Comparison of ENCODE assay signal across 1 cellular context in genomic region chr16:28935924-28936783, GRCh38.
TF ChIP-seq lines count a peak whose summit lies in the region.

No MANE protein-coding gene starts in this region.

TF ChIP-seq in K562, 482 proteins besides CTCF, POLR2A, EP300 and RAD21 (continued from another document and continues in another):
- TF ChIP-seq ZBTB11 (CRISPR knock-in tag; IDR thresholded peaks at IDR 0.05): no peak; a peak in 1 of 6 replicates
- peak; percentile 21; the same call in 1 of the 2 replicates for TF ChIP-seq JUN (IDR thresholded peaks at IDR 0.05; ENCODE audit: borderline replicate concordance, low read depth, low read length)
- 0 out of 2 replicates have a peak, but pooled peaks have one; percentile 62 for TF ChIP-seq JUN (CRISPR knock-in tag; IDR thresholded peaks at IDR 0.05; ENCODE audit: borderline replicate concordance)
- no peak for TF ChIP-seq PTRF (tag; IDR thresholded peaks at IDR 0.05)
- peak; percentile 59 for TF ChIP-seq ETV5 (CRISPR knock-in tag; IDR thresholded peaks at IDR 0.05; ENCODE audit: low read depth)
- no peak for TF ChIP-seq UBTF (IDR thresholded peaks at IDR 0.05; ENCODE audit: borderline replicate concordance in 1 of 2, low read depth in 2 of 2, low read length in 2 of 2)
- TF ChIP-seq CXXC5 (CRISPR knock-in tag; IDR thresholded peaks at IDR 0.05): peak; percentile 51
- TF ChIP-seq CHD1 (IDR thresholded peaks at IDR 0.05; ENCODE audit: low read length): no peak
- TF ChIP-seq NKRF (IDR thresholded peaks at IDR 0.05; ENCODE audit: borderline replicate concordance): peak; percentile 82; the same call in 1 of the 2 replicates
- TF ChIP-seq PHF8 (IDR thresholded peaks at IDR 0.05; ENCODE audit: borderline replicate concordance, low read length): peak; percentile 64; the same call in 1 of the 2 replicates
- peak; percentile 79 for TF ChIP-seq ZFX (CRISPR knock-in tag; IDR thresholded peaks at IDR 0.05)
- peak; percentile 80 for TF ChIP-seq HMGN3 (IDR thresholded peaks at IDR 0.05; ENCODE audit: borderline replicate concordance, extremely low read depth, insufficient read length, low read depth, low read length)
- TF ChIP-seq ZNF224 (CRISPR knock-in tag; IDR thresholded peaks at IDR 0.05): no peak
- TF ChIP-seq E2F6 (IDR thresholded peaks at IDR 0.05; ENCODE audit: borderline replicate concordance in 1 of 2, extremely low read depth in 1 of 2, insufficient read depth in 1 of 2, insufficient read length in 1 of 2, low read depth in 1 of 2, low read length in 1 of 2, poor library complexity in 1 of 2, severe bottlenecking in 1 of 2): peak; percentile 85 to 94
- peak; percentile 89 for TF ChIP-seq E2F8 (IDR thresholded peaks at IDR 0.05; ENCODE audit: low read depth, partially characterized antibody)
- 0 out of 2 replicates have a peak, but pooled peaks have one; percentile 34 for TF ChIP-seq ARID1B (IDR thresholded peaks at IDR 0.05)
- TF ChIP-seq POLR2G (IDR thresholded peaks at IDR 0.05; ENCODE audit: low read depth, low read length): peak; percentile 64
- TF ChIP-seq LARP7 (IDR thresholded peaks at IDR 0.05): 0 out of 2 replicates have a peak, but pooled peaks have one; percentile 28
- peak in 1 of 2 experiments; percentile 68; a peak in 1 of 4 replicates for TF ChIP-seq SIN3A (IDR thresholded peaks at IDR 0.05; ENCODE audit: borderline replicate concordance in 2 of 2, control insufficient read depth in 1 of 2, low read depth in 2 of 2, low read length in 2 of 2)
- TF ChIP-seq YY1 (IDR thresholded peaks at IDR 0.05; ENCODE audit: borderline replicate concordance in 1 of 3, control insufficient read depth in 1 of 3, extremely low read depth in 1 of 3, insufficient read depth in 3 of 3, insufficient read length in 1 of 3, insufficient replicate concordance in 2 of 3, low read depth in 1 of 3, low read length in 2 of 3): peak in 1 of 3 experiments; percentile 66
- TF ChIP-seq HDGF (IDR thresholded peaks at IDR 0.05): peak; percentile 57; the same call in 1 of the 2 replicates
- peak; percentile 73 to 76 for TF ChIP-seq NRF1 (conservative IDR thresholded peaks at IDR 0.05 in 1 of 2, IDR thresholded peaks at IDR 0.05 in 1 of 2)
- TF ChIP-seq PHF20 (IDR thresholded peaks at IDR 0.05; ENCODE audit: partially characterized antibody): no peak
- peak in 1 of 2 experiments; percentile 70; a peak in 2 of 4 replicates for TF ChIP-seq HDAC1 (IDR thresholded peaks at IDR 0.05)
- no peak for TF ChIP-seq MTA1 (IDR thresholded peaks at IDR 0.05; ENCODE audit: borderline replicate concordance)
- peak; percentile 94 for TF ChIP-seq SPI1 (IDR thresholded peaks at IDR 0.05; ENCODE audit: borderline replicate concordance, low read depth, low read length)
- no peak for TF ChIP-seq ZNF76 (CRISPR knock-in tag; IDR thresholded peaks at IDR 0.05; ENCODE audit: borderline replicate concordance)
- peak; percentile 74 for TF ChIP-seq ATF7 (IDR thresholded peaks at IDR 0.05)
- no peak for TF ChIP-seq ZNF75A (CRISPR knock-in tag; IDR thresholded peaks at IDR 0.05)
- TF ChIP-seq ZNF707 (CRISPR knock-in tag; conservative IDR thresholded peaks at IDR 0.05): no peak
- no peak for TF ChIP-seq ZNF785 (CRISPR knock-in tag; IDR thresholded peaks at IDR 0.05)
- no peak for TF ChIP-seq PTBP1 (IDR thresholded peaks at IDR 0.05; ENCODE audit: low read depth, low read length)
- TF ChIP-seq TOE1 (IDR thresholded peaks at IDR 0.05; ENCODE audit: borderline replicate concordance): 0 out of 2 replicates have a peak, but pooled peaks have one; percentile 25
- no peak for TF ChIP-seq TOE1 (CRISPR knock-in tag; IDR thresholded peaks at IDR 0.05; ENCODE audit: borderline replicate concordance, low read depth)
- peak; percentile 34; the same call in 1 of the 2 replicates for TF ChIP-seq CREM (IDR thresholded peaks at IDR 0.05; ENCODE audit: low read depth)
- TF ChIP-seq, protein P1, sequence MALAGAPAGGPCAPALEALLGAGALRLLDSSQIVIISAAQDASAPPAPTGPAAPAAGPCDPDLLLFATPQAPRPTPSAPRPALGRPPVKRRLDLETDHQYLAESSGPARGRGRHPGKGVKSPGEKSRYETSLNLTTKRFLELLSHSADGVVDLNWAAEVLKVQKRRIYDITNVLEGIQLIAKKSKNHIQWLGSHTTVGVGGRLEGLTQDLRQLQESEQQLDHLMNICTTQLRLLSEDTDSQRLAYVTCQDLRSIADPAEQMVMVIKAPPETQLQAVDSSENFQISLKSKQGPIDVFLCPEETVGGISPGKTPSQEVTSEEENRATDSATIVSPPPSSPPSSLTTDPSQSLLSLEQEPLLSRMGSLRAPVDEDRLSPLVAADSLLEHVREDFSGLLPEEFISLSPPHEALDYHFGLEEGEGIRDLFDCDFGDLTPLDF (CRISPR knock-in tag; IDR thresholded peaks at IDR 0.05): peak; percentile 53; the same call in 1 of the 2 replicates
- TF ChIP-seq NFRKB (IDR thresholded peaks at IDR 0.05; ENCODE audit: low read depth): 0 out of 2 replicates have a peak, but pooled peaks have one; percentile 39
